In genomic region chr3:15531346-15531745, GRCh38 we compare ENCODE assay signal across 13 cellular contexts. TPM values are rescaled to one million over a fixed set of nuclear protein-coding genes. Genes with fewer than 3 reads are reported as not detected.
DNase-seq lines count a peak whose midpoint lies in the region; ATAC-seq and TF ChIP-seq lines count a peak whose summit lies in the region.
"Had no signal": no experiment of that assay in that cellular context is flagged by ENCODE, and none has a peak within 500 bp of the region (broad histone marks: within the 10 kb centered on the region; RNA-seq: fewer than 3 reads in every experiment).

No MANE protein-coding gene starts in this region.

- H3K9me3 ChIP-seq in CD4-positive, CD25-positive, alpha-beta regulatory T cell (ENCODE audit: control insufficient read depth in 2 of 2, low read length in 2 of 2) = no peaks in the 10 kb centered on the region
- H3K9me3 ChIP-seq in H9 (ENCODE audit: control insufficient read depth, low read depth, low read length) (no peaks in the 10 kb centered on the region), MM.1S (replicated peaks; ENCODE audit: insufficient read depth, low read length) (no peaks in the 10 kb centered on the region)
- H3K9me3 ChIP-seq: Caco-2 had no signal

- H3K9me3 Mint-ChIP-seq in CD4-positive, CD25-positive, alpha-beta regulatory T cell = peaks cover 0 to 3% (median 0%) of the 10 kb centered on the region in 7 donors
- H3K9me3 Mint-ChIP-seq in H9 = no peaks in the 10 kb centered on the region
- H3K9me3 Mint-ChIP-seq: CD8-positive, alpha-beta T cell had no signal

- no peaks in the 10 kb centered on the region for H3K27me3 Mint-ChIP-seq in CD4-positive, CD25-positive, alpha-beta regulatory T cell
- peaks cover 2% of the 10 kb centered on the region for H3K27me3 Mint-ChIP-seq in H9 (ENCODE audit: low read depth)
- H3K27me3 Mint-ChIP-seq: B cell had no signal

- no peak for DNase-seq in CD4-positive, CD25-positive, alpha-beta regulatory T cell
- DNase-seq in G401 (ENCODE audit: low spot score) (peak; percentile 94), cerebellar cortex (ENCODE audit: low spot score) (peak; percentile 92), mesenteric fat pad (ENCODE audit: low spot score) (peak; percentile 59), H9 (no peak), foreskin melanocyte (no peak), MM.1S (no peak)
- no peak for DNase-seq in activated CD8-positive, alpha-beta memory T cell treated with anti-CD3 and anti-CD28 coated beads, Interleukin-2, amount 50 U/mL, for 48 hours
- DNase-seq: Caco-2; CD8-positive, alpha-beta T cell; GM23248 had no signal

- H3K14ac ChIP-seq in H9 (ENCODE audit: insufficient read depth, low read length) = no peak overlapping the region

- H4K5ac ChIP-seq in H9 (ENCODE audit: insufficient read length, low read depth, low read length) = no peak overlapping the region

- H4K91ac ChIP-seq in H9 (ENCODE audit: insufficient read length, low read depth, low read length) = no peak overlapping the region

- in situ Hi-C loops in G401 (cut with HindIII; ENCODE audit: low sequenced_read_pairs) = no loop called here

- H3K27me3 ChIP-seq in CD4-positive, CD25-positive, alpha-beta regulatory T cell (ENCODE audit: control insufficient read depth, insufficient read depth, low read length) = no peaks in the 10 kb centered on the region
- H3K27me3 ChIP-seq in H9 (ENCODE audit: insufficient read depth, low read length) (no peaks in the 10 kb centered on the region), MM.1S (replicated peaks; ENCODE audit: insufficient read depth, low read length) (no peaks in the 10 kb centered on the region)

- H2BK120ac ChIP-seq in H9 (ENCODE audit: low read depth, low read length, poor library complexity, severe bottlenecking) = no peak overlapping the region

- no peaks in the 10 kb centered on the region for H3K36me3 ChIP-seq in CD4-positive, CD25-positive, alpha-beta regulatory T cell (ENCODE audit: control insufficient read depth, insufficient read depth, low read length)
- no peaks in the 10 kb centered on the region for H3K36me3 ChIP-seq in MM.1S (replicated peaks; ENCODE audit: insufficient read depth, low read length)

- no peaks in the 10 kb centered on the region for H3K79me1 ChIP-seq in H9 (ENCODE audit: insufficient read depth, low read depth, low read length, poor library complexity, severe bottlenecking)

- H4K8ac ChIP-seq in H9 (replicated peaks; ENCODE audit: insufficient read length, low read depth, low read length) = no peak overlapping the region

- H3K4me1 Mint-ChIP-seq in CD4-positive, CD25-positive, alpha-beta regulatory T cell = peaks cover 25 to 53% (median 31%) of the 10 kb centered on the region in 4 donors
- H3K4me1 Mint-ChIP-seq in H9 = peaks cover 6 to 8% of the 10 kb centered on the region in 2 experiments
- H3K4me1 Mint-ChIP-seq: B cell had no signal

- no peak overlapping the region for H3K56ac ChIP-seq in H9 (ENCODE audit: insufficient read length, low read depth, low read length)

- no peak overlapping the region for H2BK20ac ChIP-seq in H9 (ENCODE audit: low read depth, low read length, poor library complexity, severe bottlenecking)

- no peak overlapping the region for H2BK15ac ChIP-seq in H9 (ENCODE audit: low read depth, low read length)

- no peak overlapping the region for H3K18ac ChIP-seq in H9 (ENCODE audit: insufficient read length, low read depth, low read length)

- H3K4me3 Mint-ChIP-seq in CD4-positive, CD25-positive, alpha-beta regulatory T cell = no peak overlapping the region
- H3K4me3 Mint-ChIP-seq in H9 = no peak overlapping the region
- H3K4me3 Mint-ChIP-seq: B cell; CD8-positive, alpha-beta T cell had no signal

- TF ChIP-seq CTCF in H9 (conservative IDR thresholded peaks at IDR 0.05) = no peak
- TF ChIP-seq CTCF in MM.1S (IDR thresholded peaks at IDR 0.05; ENCODE audit: low read length) = no peak

- no peaks in the 10 kb centered on the region for H3K79me2 ChIP-seq in H9 (ENCODE audit: insufficient read depth, low read length)
- H3K79me2 ChIP-seq in MM.1S (ENCODE audit: low read length) = no peaks in the 10 kb centered on the region

- H4K20me1 ChIP-seq in H9 (ENCODE audit: control insufficient read depth, insufficient read depth, insufficient read length) = no peaks in the 10 kb centered on the region
- H4K20me1 ChIP-seq in MM.1S (ENCODE audit: insufficient read depth, low read length) = no peaks in the 10 kb centered on the region

- no peak overlapping the region for H3K4me3 ChIP-seq in CD4-positive, CD25-positive, alpha-beta regulatory T cell (ENCODE audit: low read depth, low read length)
- no peak overlapping the region for H3K4me3 ChIP-seq in MM.1S (ENCODE audit: low read length)
- H3K4me3 ChIP-seq: GM23248 had no signal

- no peak for ATAC-seq in CD4-positive, CD25-positive, alpha-beta regulatory T cell (ENCODE audit: low read depth in 2 of 2)
- ATAC-seq: CD8-positive, alpha-beta T cell had no signal

- H3K4me1 ChIP-seq in CD4-positive, CD25-positive, alpha-beta regulatory T cell (ENCODE audit: control insufficient read depth, insufficient read depth, low read length, poor library complexity, severe bottlenecking) = peaks cover 38% of the 10 kb centered on the region
- H3K4me1 ChIP-seq in H9 (ENCODE audit: insufficient read depth, low read length) = no peaks in the 10 kb centered on the region
- no peaks in the 10 kb centered on the region for H3K4me1 ChIP-seq in MM.1S (ENCODE audit: low read length)
- H3K4me1 ChIP-seq: Caco-2 had no signal

- H2AFZ ChIP-seq in H9 (ENCODE audit: low read length) (no peak overlapping the region), MM.1S (ENCODE audit: low read length) (no peak overlapping the region)
- H2AFZ ChIP-seq: GM23248 had no signal

- H3K27ac Mint-ChIP-seq in CD4-positive, CD25-positive, alpha-beta regulatory T cell = peak overlapping the region; percentile 65 to 90 (median 75)
- H3K27ac Mint-ChIP-seq in H9 = no peak overlapping the region
- H3K27ac Mint-ChIP-seq: B cell; CD8-positive, alpha-beta T cell had no signal

- no peaks in the 10 kb centered on the region for H3K36me3 Mint-ChIP-seq in CD4-positive, CD25-positive, alpha-beta regulatory T cell
- H3K36me3 Mint-ChIP-seq in H9 (ENCODE audit: insufficient read depth in 1 of 3, low read depth in 3 of 3) = no peaks in the 10 kb centered on the region
- H3K36me3 Mint-ChIP-seq: CD8-positive, alpha-beta T cell had no signal

- no peak overlapping the region for H2AK5ac ChIP-seq in H9 (ENCODE audit: insufficient read length, low read length)

- H2BK5ac ChIP-seq in H9 (ENCODE audit: insufficient read length, low read length) = no peak overlapping the region

- H3K9me2 ChIP-seq in MM.1S (replicated peaks; ENCODE audit: insufficient read depth, low read length) = no peaks in the 10 kb centered on the region

- H3K4me2 ChIP-seq in H9 (ENCODE audit: insufficient read depth, insufficient read length, low read length) = no peak overlapping the region
- no peak overlapping the region for H3K4me2 ChIP-seq in MM.1S (ENCODE audit: low read depth, low read length)

- WGBS in H9 (ENCODE audit: extremely low coverage, insufficient read length, low lambda C conversion rate) = no CpG with 5 or more reads among the region's 1 CpG

- H3K23ac ChIP-seq in H9 (ENCODE audit: insufficient read length, low read depth, low read length) = no peak overlapping the region

- no peaks in the 10 kb centered on the region for H3K23me2 ChIP-seq in H9 (ENCODE audit: insufficient read length, low read depth, low read length, poor library complexity, severe bottlenecking)

- no peak overlapping the region for H3K27ac ChIP-seq in CD4-positive, CD25-positive, alpha-beta regulatory T cell (ENCODE audit: insufficient read depth, low read length, poor library complexity, severe bottlenecking)
- H3K27ac ChIP-seq in H9 (ENCODE audit: insufficient read length, low read depth, low read length) (no peak overlapping the region), MM.1S (ENCODE audit: low read length) (no peak overlapping the region)
- H3K27ac ChIP-seq: GM23248 had no signal

- H3K9ac ChIP-seq in H9 (ENCODE audit: extremely low read depth, insufficient read length, low read length) = no peak overlapping the region
- no peak overlapping the region for H3K9ac ChIP-seq in MM.1S (ENCODE audit: low read length)
- H3K9ac ChIP-seq: GM23248 had no signal

- H3K4ac ChIP-seq in H9 (ENCODE audit: low read depth, low read length) = no peak overlapping the region

- no peak overlapping the region for H2BK12ac ChIP-seq in H9 (ENCODE audit: insufficient read length, low read depth, low read length)

- no peak overlapping the region for H3T11ph ChIP-seq in H9 (ENCODE audit: low read length)

- H3F3A ChIP-seq in MM.1S (ENCODE audit: insufficient read depth, low read length) = no peaks in the 10 kb centered on the region

RNA-seq across cellular contexts. Expression of gene COLQ, which starts 9.8 kb away (rescaled TPM):
- total RNA-seq in CD4-positive, CD25-positive, alpha-beta regulatory T cell = 5.1 TPM
- 1 to 10 TPM in 2 of 4 donors, under 1 TPM in 2; 0.60 to 1.2 (median 0.89) TPM for polyA plus RNA-seq in CD4-positive, CD25-positive, alpha-beta regulatory T cell
- 0.17 and 0.68 TPM in 2 replicates for total RNA-seq in G401 (2014; rRNA removed; shearing (Covaris generic))
- total RNA-seq in mesenteric fat pad (0.74 TPM), H9 (2021) (0.61 and 1.1 TPM in 2 replicates)
- total RNA-seq: A172, Caco-2 had no signal

Comparison
In these comparisons a context has a peak if more than half of its experiments do, and no peak if none do; other contexts are left out.
1. DNase-seq: peak in G401 (single experiment), cerebellar cortex (single experiment) and mesenteric fat pad (single experiment); none in CD4-positive, CD25-positive, alpha-beta regulatory T cell (0 of 3), H9 (single experiment), foreskin melanocyte (single experiment), MM.1S (single experiment) and activated CD8-positive, alpha-beta memory T cell treated with anti-CD3 and anti-CD28 coated beads, Interleukin-2, amount 50 U/mL, for 48 hours (single experiment).
2. H3K27ac Mint-ChIP-seq: peak in CD4-positive, CD25-positive, alpha-beta regulatory T cell (3 of 3); none in H9 (0 of 3).